ENCODE assay signal across 1 cellular context in genomic region chr1:11671205-11671543, GRCh38.
TF ChIP-seq lines count a peak whose summit lies in the region.

No MANE protein-coding gene starts in this region.

TF ChIP-seq in K562, 482 proteins besides CTCF, POLR2A, EP300 and RAD21 (continues in another document):
- TF ChIP-seq ZNF79 (CRISPR knock-in tag; IDR thresholded peaks at IDR 0.05; ENCODE audit: low read depth) (peak; percentile 17; the same call in 1 of the 2 replicates), PTBP1 (IDR thresholded peaks at IDR 0.05; ENCODE audit: low read depth, low read length) (no peak), ATF3 (IDR thresholded peaks at IDR 0.05) (no peak), ATF3 (CRISPR knock-in tag; conservative IDR thresholded peaks at IDR 0.05) (0 out of 2 replicates have a peak, but pooled peaks have one; percentile 42), NFIX (CRISPR knock-in tag; IDR thresholded peaks at IDR 0.05; ENCODE audit: low read depth) (no peak), TOE1 (IDR thresholded peaks at IDR 0.05; ENCODE audit: borderline replicate concordance) (no peak; the same call in 1 of the 2 replicates), TOE1 (CRISPR knock-in tag; IDR thresholded peaks at IDR 0.05; ENCODE audit: borderline replicate concordance, low read depth) (no peak), SIN3B (IDR thresholded peaks at IDR 0.05; ENCODE audit: low read depth) (no peak), ZNF407 (IDR thresholded peaks at IDR 0.05; ENCODE audit: low read depth) (no peak), KAT7 (CRISPR knock-in tag; IDR thresholded peaks at IDR 0.05; ENCODE audit: borderline replicate concordance) (no peak), FOXA3 (CRISPR knock-in tag; conservative IDR thresholded peaks at IDR 0.05 in 1 of 2, IDR thresholded peaks at IDR 0.05 in 1 of 2) (0 out of 4 replicates have a peak, but pooled peaks of 1 of the 2 experiments have one; percentile 25), MAFG (tag; conservative IDR thresholded peaks at IDR 0.05) (no peak), STAG1 (CRISPR knock-in tag; IDR thresholded peaks at IDR 0.05; ENCODE audit: borderline replicate concordance) (no peak), TCFL5 (CRISPR knock-in tag; conservative IDR thresholded peaks at IDR 0.05) (0 out of 2 replicates have a peak, but pooled peaks have one; percentile 45), ZZZ3 (IDR thresholded peaks at IDR 0.05) (no peak), AFF4 (CRISPR knock-in tag; IDR thresholded peaks at IDR 0.05) (no peak), ESRRB (CRISPR knock-in tag; IDR thresholded peaks at IDR 0.05; ENCODE audit: borderline replicate concordance) (no peak), CREB1 (IDR thresholded peaks at IDR 0.05) (no peak), CREB1 (CRISPR knock-in tag; IDR thresholded peaks at IDR 0.05) (0 out of 2 replicates have a peak, but pooled peaks have one; percentile 3), ZNF121 (CRISPR knock-in tag; conservative IDR thresholded peaks at IDR 0.05) (peak; percentile 66), BMI1 (IDR thresholded peaks at IDR 0.05; ENCODE audit: low read length) (no peak), STAT5B (CRISPR knock-in tag; IDR thresholded peaks at IDR 0.05) (no peak), ZNF274 (IDR thresholded peaks at IDR 0.05; ENCODE audit: borderline replicate concordance, low read depth, low read length) (no peak), ARID2 (IDR thresholded peaks at IDR 0.05) (no peak), ZNF583 (CRISPR knock-in tag; IDR thresholded peaks at IDR 0.05) (0 out of 2 replicates have a peak, but pooled peaks have one; percentile 17), PTRF (tag; IDR thresholded peaks at IDR 0.05) (no peak), ASH1L (IDR thresholded peaks at IDR 0.05; ENCODE audit: borderline replicate concordance, low read depth, partially characterized antibody) (no peak), ZNF24 (IDR thresholded peaks at IDR 0.05) (no peak), ETV1 (tag; conservative IDR thresholded peaks at IDR 0.05; ENCODE audit: low read depth) (peak; percentile 71; the same call in 1 of the 2 replicates), NR3C1 (CRISPR knock-in tag; IDR thresholded peaks at IDR 0.05) (no peak), HDAC6 (IDR thresholded peaks at IDR 0.05; ENCODE audit: low read depth, low read length) (no peak), ATF1 (CRISPR knock-in tag; IDR thresholded peaks at IDR 0.05) (no peak), ATF1 (tag; IDR thresholded peaks at IDR 0.05) (no peak)
- TF ChIP-seq, protein P1, sequence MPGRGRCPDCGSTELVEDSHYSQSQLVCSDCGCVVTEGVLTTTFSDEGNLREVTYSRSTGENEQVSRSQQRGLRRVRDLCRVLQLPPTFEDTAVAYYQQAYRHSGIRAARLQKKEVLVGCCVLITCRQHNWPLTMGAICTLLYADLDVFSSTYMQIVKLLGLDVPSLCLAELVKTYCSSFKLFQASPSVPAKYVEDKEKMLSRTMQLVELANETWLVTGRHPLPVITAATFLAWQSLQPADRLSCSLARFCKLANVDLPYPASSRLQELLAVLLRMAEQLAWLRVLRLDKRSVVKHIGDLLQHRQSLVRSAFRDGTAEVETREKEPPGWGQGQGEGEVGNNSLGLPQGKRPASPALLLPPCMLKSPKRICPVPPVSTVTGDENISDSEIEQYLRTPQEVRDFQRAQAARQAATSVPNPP (IDR thresholded peaks at IDR 0.05; ENCODE audit: borderline replicate concordance, insufficient read depth, insufficient read length) = no peak
- TF ChIP-seq, protein P2, sequence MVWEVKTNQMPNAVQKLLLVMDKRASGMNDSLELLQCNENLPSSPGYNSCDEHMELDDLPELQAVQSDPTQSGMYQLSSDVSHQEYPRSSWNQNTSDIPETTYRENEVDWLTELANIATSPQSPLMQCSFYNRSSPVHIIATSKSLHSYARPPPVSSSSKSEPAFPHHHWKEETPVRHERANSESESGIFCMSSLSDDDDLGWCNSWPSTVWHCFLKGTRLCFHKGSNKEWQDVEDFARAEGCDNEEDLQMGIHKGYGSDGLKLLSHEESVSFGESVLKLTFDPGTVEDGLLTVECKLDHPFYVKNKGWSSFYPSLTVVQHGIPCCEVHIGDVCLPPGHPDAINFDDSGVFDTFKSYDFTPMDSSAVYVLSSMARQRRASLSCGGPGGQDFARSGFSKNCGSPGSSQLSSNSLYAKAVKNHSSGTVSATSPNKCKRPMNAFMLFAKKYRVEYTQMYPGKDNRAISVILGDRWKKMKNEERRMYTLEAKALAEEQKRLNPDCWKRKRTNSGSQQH (CRISPR knock-in tag; IDR thresholded peaks at IDR 0.05) = no peak
- TF ChIP-seq, protein P3, sequence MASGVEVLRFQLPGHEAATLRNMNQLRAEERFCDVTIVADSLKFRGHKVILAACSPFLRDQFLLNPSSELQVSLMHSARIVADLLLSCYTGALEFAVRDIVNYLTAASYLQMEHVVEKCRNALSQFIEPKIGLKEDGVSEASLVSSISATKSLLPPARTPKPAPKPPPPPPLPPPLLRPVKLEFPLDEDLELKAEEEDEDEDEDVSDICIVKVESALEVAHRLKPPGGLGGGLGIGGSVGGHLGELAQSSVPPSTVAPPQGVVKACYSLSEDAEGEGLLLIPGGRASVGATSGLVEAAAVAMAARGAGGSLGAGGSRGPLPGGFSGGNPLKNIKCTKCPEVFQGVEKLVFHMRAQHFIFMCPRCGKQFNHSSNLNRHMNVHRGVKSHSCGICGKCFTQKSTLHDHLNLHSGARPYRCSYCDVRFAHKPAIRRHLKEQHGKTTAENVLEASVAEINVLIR (CRISPR knock-in tag; IDR thresholded peaks at IDR 0.05) = no peak
- TF ChIP-seq, protein P4, sequence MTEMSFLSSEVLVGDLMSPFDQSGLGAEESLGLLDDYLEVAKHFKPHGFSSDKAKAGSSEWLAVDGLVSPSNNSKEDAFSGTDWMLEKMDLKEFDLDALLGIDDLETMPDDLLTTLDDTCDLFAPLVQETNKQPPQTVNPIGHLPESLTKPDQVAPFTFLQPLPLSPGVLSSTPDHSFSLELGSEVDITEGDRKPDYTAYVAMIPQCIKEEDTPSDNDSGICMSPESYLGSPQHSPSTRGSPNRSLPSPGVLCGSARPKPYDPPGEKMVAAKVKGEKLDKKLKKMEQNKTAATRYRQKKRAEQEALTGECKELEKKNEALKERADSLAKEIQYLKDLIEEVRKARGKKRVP (CRISPR knock-in tag; IDR thresholded peaks at IDR 0.05) = no peak
- TF ChIP-seq, protein P5, sequence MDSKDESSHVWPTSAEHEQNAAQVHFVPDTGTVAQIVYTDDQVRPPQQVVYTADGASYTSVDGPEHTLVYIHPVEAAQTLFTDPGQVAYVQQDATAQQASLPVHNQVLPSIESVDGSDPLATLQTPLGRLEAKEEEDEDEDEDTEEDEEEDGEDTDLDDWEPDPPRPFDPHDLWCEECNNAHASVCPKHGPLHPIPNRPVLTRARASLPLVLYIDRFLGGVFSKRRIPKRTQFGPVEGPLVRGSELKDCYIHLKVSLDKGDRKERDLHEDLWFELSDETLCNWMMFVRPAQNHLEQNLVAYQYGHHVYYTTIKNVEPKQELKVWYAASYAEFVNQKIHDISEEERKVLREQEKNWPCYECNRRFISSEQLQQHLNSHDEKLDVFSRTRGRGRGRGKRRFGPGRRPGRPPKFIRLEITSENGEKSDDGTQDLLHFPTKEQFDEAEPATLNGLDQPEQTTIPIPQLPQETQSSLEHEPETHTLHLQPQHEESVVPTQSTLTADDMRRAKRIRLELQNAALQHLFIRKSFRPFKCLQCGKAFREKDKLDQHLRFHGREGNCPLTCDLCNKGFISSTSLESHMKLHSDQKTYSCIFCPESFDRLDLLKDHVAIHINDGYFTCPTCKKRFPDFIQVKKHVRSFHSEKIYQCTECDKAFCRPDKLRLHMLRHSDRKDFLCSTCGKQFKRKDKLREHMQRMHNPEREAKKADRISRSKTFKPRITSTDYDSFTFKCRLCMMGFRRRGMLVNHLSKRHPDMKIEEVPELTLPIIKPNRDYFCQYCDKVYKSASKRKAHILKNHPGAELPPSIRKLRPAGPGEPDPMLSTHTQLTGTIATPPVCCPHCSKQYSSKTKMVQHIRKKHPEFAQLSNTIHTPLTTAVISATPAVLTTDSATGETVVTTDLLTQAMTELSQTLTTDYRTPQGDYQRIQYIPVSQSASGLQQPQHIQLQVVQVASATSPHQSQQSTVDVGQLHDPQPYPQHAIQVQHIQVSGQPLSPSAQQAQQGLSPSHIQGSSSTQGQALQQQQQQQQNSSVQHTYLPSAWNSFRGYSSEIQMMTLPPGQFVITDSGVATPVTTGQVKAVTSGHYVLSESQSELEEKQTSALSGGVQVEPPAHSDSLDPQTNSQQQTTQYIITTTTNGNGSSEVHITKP (IDR thresholded peaks at IDR 0.05; ENCODE audit: partially characterized antibody) = no peak
